16 cellular contexts compared by ENCODE assay signal in genomic region chr1:109579496-109579895, GRCh38. TPM values are rescaled to one million over a fixed set of nuclear protein-coding genes. Genes with fewer than 3 reads are reported as not detected.
A peak's percentile ranks its signal among the peaks of the same experiment; 100 is the strongest.
DNase-seq lines count a peak whose midpoint lies in the region; ATAC-seq and TF ChIP-seq lines count a peak whose summit lies in the region.
"Had no signal": no experiment of that assay in that cellular context is flagged by ENCODE, and none has a peak within 500 bp of the region (broad histone marks: within the 10 kb centered on the region; RNA-seq: fewer than 3 reads in every experiment).

No MANE protein-coding gene starts in this region.

- H3K27ac ChIP-seq in psoas muscle (peak overlapping the region; percentile 36), adrenal gland (no peak overlapping the region)
- H3K27ac ChIP-seq: BLaER1 treated with 17β-estradiol and CSF1 and Interleukin-3, amounts not matched to agents 10 nM and 100 nM; cardiac muscle cell; lower lobe of right lung had no signal

- H3K9me3 ChIP-seq in psoas muscle (no peaks in the 10 kb centered on the region), adrenal gland (replicated peaks in 1 of 3) (no peaks in the 10 kb centered on the region)
- H3K9me3 ChIP-seq: BLaER1 treated with 17β-estradiol and CSF1 and Interleukin-3, amounts not matched to agents 10 nM and 100 nM; lower lobe of right lung had no signal

- H3K4me3 ChIP-seq in fibroblast of mammary gland (ENCODE audit: control insufficient read depth, low read depth, low read length) (no peak overlapping the region), psoas muscle (no peak overlapping the region), adrenal gland (no peak overlapping the region)
- H3K4me3 ChIP-seq: BLaER1 treated with 17β-estradiol and CSF1 and Interleukin-3, amounts not matched to agents 10 nM and 100 nM; cardiac muscle cell; lower lobe of right lung had no signal

- 22 to 45% (median 30%) methylated on average over 1 of the region's 1 CpG for WGBS in psoas muscle, 3 donors
- 93 to 100% (median 94%) methylated on average over 1 of the region's 1 CpG for WGBS in adrenal gland, 4 donors

- in situ Hi-C loops in G401 (cut with HindIII; ENCODE audit: low sequenced_read_pairs): no loop called here

- peak in 3 of 4 donors; percentile 57 to 77 (median 66) for ATAC-seq in psoas muscle
- ATAC-seq: lower lobe of right lung had no signal

- TF ChIP-seq CTCF in fibroblast of mammary gland (conservative IDR thresholded peaks at IDR 0.05; ENCODE audit: control insufficient read depth, insufficient read depth, low read depth, low read length) (no peak), psoas muscle (IDR thresholded peaks at IDR 0.05) (no peak), adrenal gland (IDR thresholded peaks at IDR 0.05) (no peak)

- peaks cover 10% of the 10 kb centered on the region for H3K4me1 ChIP-seq in psoas muscle
- H3K4me1 ChIP-seq in adrenal gland (replicated peaks in 1 of 2): no peaks in the 10 kb centered on the region

- peaks cover 0 to 79% of the 10 kb centered on the region in 2 donors for H3K36me3 ChIP-seq in psoas muscle (ENCODE audit: insufficient read depth in 1 of 2, low read depth in 1 of 2)
- H3K36me3 ChIP-seq in adrenal gland (replicated peaks in 1 of 2): peaks cover 0 to 30% of the 10 kb centered on the region in 2 donors

- H3K27me3 ChIP-seq in psoas muscle (ENCODE audit: insufficient read depth in 3 of 3, low read length in 2 of 3): no peaks in the 10 kb centered on the region
- no peaks in the 10 kb centered on the region for H3K27me3 ChIP-seq in adrenal gland
- H3K27me3 ChIP-seq: BLaER1 treated with 17β-estradiol and CSF1 and Interleukin-3, amounts not matched to agents 10 nM and 100 nM; cardiac muscle cell had no signal

- TF ChIP-seq POLR2A in adrenal gland (IDR thresholded peaks at IDR 0.05): no peak

- intact Hi-C loops in psoas muscle (cut with DNase I): no loop called here
- intact Hi-C loops in adrenal gland (cut with DNase I): no loop called here

- DNase-seq in G401 (ENCODE audit: low spot score) (peak; percentile 91), NCI-H446 treated with DMSO at 0.1 percent for 48 hours (lab: John Stamatoyannopoulos, UW) (peak; percentile 85), fibroblast of mammary gland (ENCODE audit: low read depth) (peak; percentile 11), psoas muscle (no peak), adrenal gland (no peak), epidermal melanocyte (ENCODE audit: insufficient read length, low spot score) (no peak)
- no peak for DNase-seq in activated CD4-positive, alpha-beta T cell treated with anti-CD3 and anti-CD28 coated beads for 1 hour
- DNase-seq: activated T-cell treated with anti-CD3 and anti-CD28 coated beads for 4 hours; DMS53; effector memory CD4-positive, alpha-beta T cell; lower lobe of right lung; NCI-H187; NCI-H524 treated with DMSO at 0.1 percent for 48 hours had no signal

RNA-seq across cellular contexts. Expression of gene GNAI3, which starts 31.1 kb away (rescaled TPM):
- total RNA-seq in G401 (2014; rRNA removed; shearing (Covaris generic)): 6.8 and 8.9 TPM in 2 replicates
- total RNA-seq in psoas muscle: 1 to 10 TPM; 1.4 to 2.3 (median 1.7) TPM
- polyA plus RNA-seq in psoas muscle: 1 to 10 TPM in 2 of 3 donors, under 1 TPM in 1; 0.96 to 2.9 (median 1.5) TPM
- total RNA-seq in adrenal gland: 1 to 10 TPM; 2.8 to 6.3 (median 5.6) TPM
- 1 to 10 TPM; 1.6 to 7.7 (median 2.2) TPM for polyA plus RNA-seq in adrenal gland

RNA-seq across cellular contexts. Expression of gene GPR61, which starts 39.8 kb away (rescaled TPM):
- total RNA-seq in G401 (2014; rRNA removed; shearing (Covaris generic)): not detected in 2 replicates
- 1 to 10 TPM in 1 of 4 donors, under 1 TPM in 1, not detected in 2; 0.18 to 1.4 TPM for total RNA-seq in psoas muscle
- under 1 TPM in 1 of 3 donors, not detected in 2; 0.10 TPM for polyA plus RNA-seq in psoas muscle
- total RNA-seq in adrenal gland: 1 to 10 TPM in 1 of 8 donors, under 1 TPM in 5, not detected in 2; 0.11 to 2.1 (median 0.52) TPM
- 1 to 10 TPM in 1 of 3 donors, under 1 TPM in 2; 0.57 to 1.2 (median 0.88) TPM for polyA plus RNA-seq in adrenal gland
- total RNA-seq: lower lobe of right lung had no signal

RNA-seq across cellular contexts. Expression of gene GNAT2, which starts 39.9 kb away (rescaled TPM):
- total RNA-seq in G401 (2014; rRNA removed; shearing (Covaris generic)): not detected in 2 replicates
- total RNA-seq in psoas muscle: not detected
- under 1 TPM in 2 of 3 donors, not detected in 1; 0.07 to 0.16 TPM for polyA plus RNA-seq in psoas muscle
- under 1 TPM in 3 of 8 donors, not detected in 5; 0.36 to 0.95 (median 0.38) TPM for total RNA-seq in adrenal gland
- polyA plus RNA-seq in adrenal gland: under 1 TPM in 1 of 3 donors, not detected in 2; 0.29 TPM
- total RNA-seq: cardiac muscle cell, frontal cortex, lower lobe of right lung had no signal
- polyA plus RNA-seq: cardiac muscle cell had no signal

RNA-seq across cellular contexts. Expression of gene AMPD2, which starts 40.1 kb away (rescaled TPM):
- total RNA-seq in G401 (2014; rRNA removed; shearing (Covaris generic)): 90.0 and 101 TPM in 2 replicates
- total RNA-seq in psoas muscle (10 to 100 TPM in 1 of 4 donors, 1 to 10 TPM in 3; 7.3 to 13.1 (median 8.7) TPM), adrenal gland (100 to 1,000 TPM in 1 of 8 donors, 10 to 100 TPM in 7; 40.3 to 170 (median 71.8) TPM)
- polyA plus RNA-seq in psoas muscle (10 to 100 TPM in 1 of 3 donors, 1 to 10 TPM in 2; 4.2 to 13.9 (median 5.6) TPM), adrenal gland (100 to 1,000 TPM in 1 of 3 donors, 10 to 100 TPM in 2; 32.3 to 130 (median 60.7) TPM)

Comparison
In these comparisons a context has a peak if more than half of its experiments do, and no peak if none do; other contexts are left out.
1. DNase-seq: peak in G401 (single experiment), NCI-H446 treated with DMSO at 0.1 percent for 48 hours (single experiment) and fibroblast of mammary gland (single experiment); none in psoas muscle (0 of 2), adrenal gland (0 of 7), epidermal melanocyte (single experiment) and activated CD4-positive, alpha-beta T cell treated with anti-CD3 and anti-CD28 coated beads for 1 hour (single experiment).